Comparison of ENCODE assay signal across 21 cellular contexts in genomic region chr13:105406551-105406950, GRCh38. TPM values are rescaled to one million over a fixed set of nuclear protein-coding genes. Genes with fewer than 3 reads are reported as not detected.
"Had no signal": no experiment of that assay in that cellular context is flagged by ENCODE, and none has a peak within 500 bp of the region (broad histone marks: within the 10 kb centered on the region; RNA-seq: fewer than 3 reads in every experiment).

No MANE protein-coding gene starts in this region.

- DNase-seq: KBM-7, MG63, NCI-H1092, NCI-H1105 treated with DMSO at 0.1 percent for 48 hours, NCI-H1417 treated with DMSO at 0.1 percent for 48 hours, NCI-H146, NCI-H1694 treated with DMSO at 0.1 percent for 48 hours, NCI-H1930, NCI-H2081, NCI-H2107, NCI-H2227 treated with DMSO at 0.1 percent for 48 hours, NCI-H446, NCI-H510A, NCI-H524 treated with DMSO at 0.1 percent for 48 hours, NCI-H69, NCI-H774, SHP77, T-helper 1 cell had no signal

RNA-seq across cellular contexts. Expression of gene DAOA, which starts 59.3 kb away (rescaled TPM):
- total RNA-seq: HT-29, LHCN-M2, SK-MEL-5 had no signal
